Comparison of ENCODE assay signal across 8 cellular contexts in genomic region chrX:129982300-129983246, GRCh38. TPM values are rescaled to one million over a fixed set of nuclear protein-coding genes. Genes with fewer than 3 reads are reported as not detected.
A peak's percentile ranks its signal among the peaks of the same experiment; 100 is the strongest.
DNase-seq lines count a peak whose midpoint lies in the region; ATAC-seq and TF ChIP-seq lines count a peak whose summit lies in the region.

Gene BCORL1, plus strand, starts transcription at chrX:129982635. Its CDS starts 22,597 bp downstream, at chrX:130005232.

- H3K27me3 ChIP-seq in BJ (ENCODE audit: control insufficient read depth, insufficient read depth, low read length): no peaks in the 10 kb centered on the region
- H3K27me3 ChIP-seq in kidney epithelial cell (ENCODE audit: control insufficient read depth, insufficient read depth, low read length): no peaks in the 10 kb centered on the region

- DNase-seq in BJ (ENCODE audit: low read depth) (peak; percentile 66), GM19238 (ENCODE audit: insufficient read length, low spot score) (peak; percentile 92), NCI-H446 (lab: John Stamatoyannopoulos, UW) (peak; percentile 67 to 92), cerebellar nuclear complex (lab: John Stamatoyannopoulos, UW) (peak; percentile 52 to 78), kidney epithelial cell (ENCODE audit: low read depth) (peak; percentile 55)
- peak; percentile 80 for DNase-seq in activated CD4-positive, alpha-beta T cell treated with anti-CD3 and anti-CD28 coated beads for 1 hour
- peak; percentile 59 to 72 for DNase-seq in stimulated activated CD4-positive, alpha-beta T cell treated with anti-CD3 and anti-CD28 coated beads, Interleukin-1b, Interleukin-23, amount 100 ng/mL, for 1 hour (ENCODE audit: low read depth in 2 of 2)

- no peak for TF ChIP-seq CTCF in BJ (IDR thresholded peaks at IDR 0.05; ENCODE audit: insufficient read depth, low read depth, low read length)
- TF ChIP-seq CTCF in kidney epithelial cell (IDR thresholded peaks at IDR 0.05; ENCODE audit: insufficient read depth, low read length, poor library complexity, severe bottlenecking): no peak

- H3K36me3 ChIP-seq in BJ (ENCODE audit: control insufficient read depth, insufficient read depth, low read length) (no peaks in the 10 kb centered on the region), kidney epithelial cell (ENCODE audit: control insufficient read depth, insufficient read depth, low read length) (no peaks in the 10 kb centered on the region)

- ATAC-seq in HG03378 (IDR thresholded peaks at IDR 0.05; ENCODE audit: unreplicated experiment): peak; percentile 90

- H3K4me3 ChIP-seq in BJ (ENCODE audit: low read depth, low read length) (peak within 1 kb of the TSS; percentile 48), kidney epithelial cell (ENCODE audit: low read depth, low read length) (peak within 1 kb of the TSS; percentile 57)

- POLR2A ChIA-PET in BJ (lab: Charles Lee): no interaction called here

- CTCF ChIA-PET in BJ (lab: Yijun Ruan, JAX): no interaction called here

RNA-seq across cellular contexts. Expression of gene BCORL1, which starts in this region (rescaled TPM):
- polyA plus RNA-seq in BJ (2011; rRNA removed): 0.76 and 1.5 TPM in 2 replicates
- polyA minus RNA-seq in BJ (2011; rRNA and poly(A)+ RNA removed): 2.2 and 3.9 TPM in 2 replicates
- 4.8 and 5.8 TPM in 2 replicates for total RNA-seq in kidney epithelial cell

Comparison
In these comparisons a context has a peak if more than half of its experiments do, and no peak if none do; other contexts are left out.
1. Peak in every context shown above with its lines: DNase-seq, ATAC-seq and H3K4me3 ChIP-seq.